14 cellular contexts compared by ENCODE assay signal in genomic region chr7:583410-584121, GRCh38.
A peak's percentile ranks its signal among the peaks of the same experiment; 100 is the strongest.
DNase-seq lines count a peak whose midpoint lies in the region; ATAC-seq and TF ChIP-seq lines count a peak whose summit lies in the region.
"Had no signal": no experiment of that assay in that cellular context is flagged by ENCODE, and none has a peak within 500 bp of the region (broad histone marks: within the 10 kb centered on the region; RNA-seq: fewer than 3 reads in every experiment).

No MANE protein-coding gene starts in this region.

- TF ChIP-seq CTCF in RWPE1 (conservative IDR thresholded peaks at IDR 0.05; ENCODE audit: low read depth) = no peak

- H3K4me1 Mint-ChIP-seq in activated CD8-positive, alpha-beta memory T cell treated with anti-CD3 and anti-CD28 coated beads, Interleukin-2, amount 10 ng/mL, durations not matched to agents 7 days and 5 days = peaks cover 36% of the 10 kb centered on the region

- POLR2A ChIA-PET in RWPE1 (lab: Yijun Ruan, JAX; ENCODE audit: low non-redundant PET) = no interaction called here

- H3K27me3 ChIP-seq in effector memory CD4-positive, alpha-beta T cell (replicated peaks; ENCODE audit: control insufficient read depth, insufficient read depth, low read length, poor library complexity, severe bottlenecking) = no peaks in the 10 kb centered on the region
- H3K27me3 ChIP-seq: neutrophil had no signal

- peak overlapping the region; percentile 70 for H3K4me3 Mint-ChIP-seq in activated CD8-positive, alpha-beta memory T cell treated with anti-CD3 and anti-CD28 coated beads, Interleukin-2, amount 10 ng/mL, durations not matched to agents 7 days and 5 days

- H3K9me3 Mint-ChIP-seq in activated CD8-positive, alpha-beta memory T cell treated with anti-CD3 and anti-CD28 coated beads, Interleukin-2, amount 10 ng/mL, durations not matched to agents 7 days and 5 days (ENCODE audit: low read depth) = peaks cover 9% of the 10 kb centered on the region

- H3K27ac Mint-ChIP-seq in activated CD8-positive, alpha-beta memory T cell treated with anti-CD3 and anti-CD28 coated beads, Interleukin-2, amount 10 ng/mL, durations not matched to agents 7 days and 5 days = peak overlapping the region; percentile 89

- no peaks in the 10 kb centered on the region for H3K9me3 ChIP-seq in effector memory CD4-positive, alpha-beta T cell (ENCODE audit: control insufficient read depth, low read length)
- H3K9me3 ChIP-seq: neutrophil had no signal

- H3K36me3 ChIP-seq in effector memory CD4-positive, alpha-beta T cell (ENCODE audit: control insufficient read depth, insufficient read depth, low read length) = no peaks in the 10 kb centered on the region
- H3K36me3 ChIP-seq: neutrophil had no signal

- no peaks in the 10 kb centered on the region for H3K27me3 Mint-ChIP-seq in activated CD8-positive, alpha-beta memory T cell treated with anti-CD3 and anti-CD28 coated beads, Interleukin-2, amount 10 ng/mL, durations not matched to agents 7 days and 5 days

- ATAC-seq in activated CD8-positive, alpha-beta memory T cell treated with anti-CD3 and anti-CD28 coated beads, Interleukin-2, amount 10 ng/mL, durations not matched to agents 7 days and 5 days = peak; percentile 49
- no peak; the same call in 2 of the 3 replicates for ATAC-seq in SK-N-SH treated with all-trans-retinoic acid at 6 μM for 48 hours

- CTCF ChIA-PET in activated CD8-positive, alpha-beta memory T cell treated with anti-CD3 and anti-CD28 coated beads, Interleukin-2, amount 10 ng/mL, durations not matched to agents 7 days and 5 days (lab: Charles Lee) = no interaction called here
- CTCF ChIA-PET in RWPE1 (lab: Yijun Ruan, JAX) = interaction anchor here (0.6 kb wide), 1 partner anchor 19 kb away, joined by 6 read pairs; no protein-coding TSS in a partner anchor

- peaks cover 36% of the 10 kb centered on the region for H3K36me3 Mint-ChIP-seq in activated CD8-positive, alpha-beta memory T cell treated with anti-CD3 and anti-CD28 coated beads, Interleukin-2, amount 10 ng/mL, durations not matched to agents 7 days and 5 days

- no peak for DNase-seq in activated CD8-positive, alpha-beta memory T cell treated with anti-CD3 and anti-CD28 coated beads, Interleukin-2, amount 10 ng/mL, durations not matched to agents 7 days and 5 days
- DNase-seq in activated CD8-positive, alpha-beta memory T cell treated with anti-CD3 and anti-CD28 coated beads, Interleukin-2, amount 50 U/mL, for 48 hours = no peak
- DNase-seq in RWPE1 (ENCODE audit: low spot score) = no peak
- DNase-seq in effector memory CD4-positive, alpha-beta T cell = no peak
- no peak for DNase-seq in NCI-H2107 (lab: John Stamatoyannopoulos, UW)
- DNase-seq in DMS114 treated with DMSO at 0.1 percent for 48 hours (lab: John Stamatoyannopoulos, UW; ENCODE audit: unreplicated experiment) = no peak
- DNase-seq: NCI-H2029 treated with DMSO at 0.1 percent for 48 hours, NCI-H526 treated with DMSO at 0.1 percent for 48 hours, substantia nigra, T1000 had no signal

- peak overlapping the region; percentile 33 for H3K27ac ChIP-seq in RWPE1
- peak overlapping the region; percentile 82 for H3K27ac ChIP-seq in effector memory CD4-positive, alpha-beta T cell (ENCODE audit: insufficient read depth, low read length, poor library complexity, severe bottlenecking)
- peak overlapping the region in 10 of 21 experiments; percentile 30 to 78 (median 60) for H3K27ac ChIP-seq in skin epidermis
- H3K27ac ChIP-seq: neutrophil had no signal

- peaks cover 21% of the 10 kb centered on the region for H3K4me1 ChIP-seq in effector memory CD4-positive, alpha-beta T cell (ENCODE audit: control insufficient read depth, insufficient read depth, low read length, poor library complexity, severe bottlenecking)

- H3K4me3 ChIP-seq in effector memory CD4-positive, alpha-beta T cell (ENCODE audit: insufficient read depth, low read depth, low read length, poor library complexity, severe bottlenecking) = peak overlapping the region; percentile 68
- H3K4me3 ChIP-seq in skin epidermis = peak overlapping the region in 5 of 7 experiments; percentile 6 to 28 (median 22)
- H3K4me3 ChIP-seq: smooth muscle cell had no signal

TF ChIP-seq in SK-N-SH treated with all-trans-retinoic acid at 6 μM for 48 hours, 23 proteins besides CTCF, POLR2A, EP300 and RAD21:
- TF ChIP-seq PPARA (CRISPR knock-in tag; IDR thresholded peaks at IDR 0.05; ENCODE audit: borderline replicate concordance) = no peak
- TF ChIP-seq BACH2 (CRISPR knock-in tag; IDR thresholded peaks at IDR 0.05; ENCODE audit: borderline replicate concordance) = no peak
- no peak for TF ChIP-seq ZFP3 (CRISPR knock-in tag; IDR thresholded peaks at IDR 0.05)
- TF ChIP-seq CREB5 (CRISPR knock-in tag; IDR thresholded peaks at IDR 0.05; ENCODE audit: low read depth) = no peak
- no peak for TF ChIP-seq ZFP30 (CRISPR knock-in tag; IDR thresholded peaks at IDR 0.05)
- no peak for TF ChIP-seq RARB (CRISPR knock-in tag; IDR thresholded peaks at IDR 0.05)
